ENCODE assay signal across 11 cellular contexts in the genomic region with DNA sequence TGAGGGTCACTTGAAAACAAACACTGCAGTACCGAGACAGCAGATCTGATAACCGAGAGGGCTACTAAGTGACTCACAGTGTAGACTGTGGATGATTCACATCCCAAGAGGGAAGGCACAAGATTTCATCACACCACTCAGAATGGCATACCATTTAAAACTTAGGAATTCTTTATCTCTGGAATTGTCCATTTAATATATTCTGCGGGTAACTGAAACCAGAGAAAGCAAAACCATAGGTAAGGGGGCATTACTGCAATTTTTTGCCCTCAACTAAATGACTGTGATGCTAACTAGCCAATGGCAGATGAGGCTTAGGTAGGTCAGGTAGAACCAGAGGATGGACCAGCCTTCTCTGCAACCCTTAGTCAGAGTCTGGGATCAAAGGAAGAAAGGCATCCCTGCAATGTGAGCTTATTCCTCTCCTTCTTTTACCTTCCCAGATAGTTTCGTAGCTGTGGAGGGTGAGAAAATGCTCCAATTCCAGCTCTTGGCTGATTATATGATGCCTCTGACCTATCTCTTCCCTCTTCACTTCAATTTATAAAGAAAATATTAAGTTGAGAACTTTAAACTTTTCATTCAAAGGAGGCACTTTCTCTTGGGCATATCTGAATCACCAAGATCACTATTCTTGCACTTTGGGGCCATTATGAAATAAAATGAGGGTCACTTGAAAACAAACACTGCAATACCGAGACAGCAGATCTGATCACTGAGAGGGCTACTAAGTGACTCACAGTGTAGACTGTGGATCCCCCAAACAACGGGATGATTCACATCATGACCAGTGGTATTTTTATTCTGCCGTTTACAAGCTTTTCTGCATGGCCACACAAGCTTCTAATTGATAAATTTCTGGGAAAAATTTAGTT. TPM values are rescaled to one million over a fixed set of nuclear protein-coding genes. Genes with fewer than 3 reads are reported as not detected.
DNase-seq lines count a peak whose midpoint lies in the region; ATAC-seq, FAIRE-seq and TF ChIP-seq lines count a peak whose summit lies in the region.
"Had no signal": no experiment of that assay in that cellular context is flagged by ENCODE, and none has a peak within 500 bp of the region (broad histone marks: within the 10 kb centered on the region; RNA-seq: fewer than 3 reads in every experiment).

No MANE protein-coding gene starts in this region.

- FAIRE-seq in astrocyte (lab: Jason Lieb, UNC) (peak; percentile 84), urothelium cell line (lab: Jason Lieb, UNC) (peak; percentile 53)

- POLR2A ChIA-PET in MCF 10A (lab: Yijun Ruan, JAX), result interaction anchor here (0.8 to 2.3 kb wide), 9 partner anchors 11 to 435 kb away, joined by 3 to 13 read pairs (median 5); a partner anchor contains a TSS

- no TSS peak for BruUV-seq in MCF 10A (replicated peaks; lab: Mats Ljungman, UMichigan)

- H3K27ac Mint-ChIP-seq in MCF 10A (ENCODE audit: low read depth, unreplicated experiment), result peak overlapping the region; percentile 89
- peak overlapping the region; percentile 99 for H3K27ac Mint-ChIP-seq in astrocyte (ENCODE audit: unreplicated experiment)

- peak overlapping the region; percentile 24 for H2AFZ ChIP-seq in astrocyte (ENCODE audit: low read depth, low read length)

- H3K9ac ChIP-seq in astrocyte (ENCODE audit: low read length), result peak overlapping the region; percentile 72

- ATAC-seq in GM19463 (IDR thresholded peaks at IDR 0.05; ENCODE audit: unreplicated experiment), result no peak
- ATAC-seq: left colon had no signal

- peaks cover 39% of the 10 kb centered on the region for H3K4me1 Mint-ChIP-seq in MCF 10A (ENCODE audit: insufficient read depth, unreplicated experiment)
- H3K4me1 Mint-ChIP-seq in astrocyte (ENCODE audit: low read depth, unreplicated experiment), result peaks cover 30% of the 10 kb centered on the region

- DNase-seq in MCF 10A (ENCODE audit: unreplicated experiment) (peak; percentile 88), breast epithelium (ENCODE audit: low spot score in 2 of 2) (no peak), astrocyte (ENCODE audit: low read depth) (peak; percentile 94), right atrium auricular region (ENCODE audit: low spot score) (no peak), urothelium cell line (ENCODE audit: low spot score) (peak; percentile 60), GM19238 (ENCODE audit: insufficient read length, low spot score) (no peak), DMS114 treated with DMSO at 0.1 percent for 48 hours (lab: John Stamatoyannopoulos, UW; ENCODE audit: unreplicated experiment) (no peak)
- DNase-seq: colonic mucosa, left colon had no signal

- no peaks in the 10 kb centered on the region for H3K27me3 ChIP-seq in breast epithelium
- no peaks in the 10 kb centered on the region for H3K27me3 ChIP-seq in astrocyte (ENCODE audit: insufficient read depth, low read length)
- no peaks in the 10 kb centered on the region for H3K27me3 ChIP-seq in right atrium auricular region
- H3K27me3 ChIP-seq: colonic mucosa, tibial artery had no signal

- TF ChIP-seq POLR2A in breast epithelium (IDR thresholded peaks at IDR 0.05), result no peak

- H3K36me3 ChIP-seq in breast epithelium, result no peaks in the 10 kb centered on the region
- H3K36me3 ChIP-seq in astrocyte (ENCODE audit: insufficient read depth, low read length), result no peaks in the 10 kb centered on the region
- no peaks in the 10 kb centered on the region for H3K36me3 ChIP-seq in right atrium auricular region
- H3K36me3 ChIP-seq: colonic mucosa, tibial artery had no signal

- H3K27me3 Mint-ChIP-seq in MCF 10A (ENCODE audit: insufficient read depth, unreplicated experiment) (no peaks in the 10 kb centered on the region), astrocyte (ENCODE audit: low read depth, unreplicated experiment) (no peaks in the 10 kb centered on the region)

- H3K4me2 ChIP-seq in astrocyte (ENCODE audit: low read length), result peak overlapping the region; percentile 83

- no peak overlapping the region for H3K27ac ChIP-seq in breast epithelium
- H3K27ac ChIP-seq in astrocyte (ENCODE audit: low read depth, low read length), result peak overlapping the region; percentile 97
- peak overlapping the region; percentile 38 to 59 for H3K27ac ChIP-seq in right atrium auricular region
- H3K27ac ChIP-seq: colonic mucosa had no signal

- intact Hi-C loops in MCF 10A (cut with micrococcal nuclease) (loop anchor here (2.0 kb wide), 1 partner anchor 34 kb away; a partner anchor contains a TSS), breast epithelium (cut with DNase I; ENCODE audit: low total_unique reads) (no loop called here)

- H3K9me3 ChIP-seq in breast epithelium (no peaks in the 10 kb centered on the region), astrocyte (ENCODE audit: insufficient read depth, low read depth, low read length) (no peaks in the 10 kb centered on the region), right atrium auricular region (peaks cover 0 to 4% of the 10 kb centered on the region in 2 donors)
- H3K9me3 ChIP-seq: colonic mucosa, tibial artery had no signal

- H3K9me3 Mint-ChIP-seq in MCF 10A (ENCODE audit: unreplicated experiment), result no peaks in the 10 kb centered on the region
- no peaks in the 10 kb centered on the region for H3K9me3 Mint-ChIP-seq in astrocyte (ENCODE audit: unreplicated experiment)

- H3K4me1 ChIP-seq in breast epithelium (peaks cover 0 to 3% of the 10 kb centered on the region in 2 donors), astrocyte (ENCODE audit: insufficient read depth, low read length) (peaks cover 24% of the 10 kb centered on the region), right atrium auricular region (peaks cover 0 to 45% of the 10 kb centered on the region in 2 donors)
- H3K4me1 ChIP-seq: colonic mucosa had no signal

- CTCF ChIA-PET in MCF 10A (lab: Yijun Ruan, JAX), result interaction anchor here (0.6 to 2.1 kb wide), 10 partner anchors 11 to 385 kb away, joined by 3 to 15 read pairs (median 4); a partner anchor contains a TSS

- no peaks in the 10 kb centered on the region for H4K20me1 ChIP-seq in astrocyte (ENCODE audit: insufficient read depth, low read length)

- H3K36me3 Mint-ChIP-seq in MCF 10A (ENCODE audit: insufficient read depth, unreplicated experiment) (no peaks in the 10 kb centered on the region), astrocyte (ENCODE audit: low read depth, unreplicated experiment) (no peaks in the 10 kb centered on the region)

- TF ChIP-seq CTCF in MCF 10A (IDR thresholded peaks at IDR 0.05; ENCODE audit: unreplicated experiment) (no peak), breast epithelium (IDR thresholded peaks at IDR 0.05) (no peak), astrocyte (IDR thresholded peaks at IDR 0.05; ENCODE audit: insufficient read depth, low read depth, low read length) (no peak), right atrium auricular region (IDR thresholded peaks at IDR 0.05) (no peak)

- peak overlapping the region; percentile 65 for H3K4me3 Mint-ChIP-seq in MCF 10A (ENCODE audit: unreplicated experiment)
- H3K4me3 Mint-ChIP-seq in astrocyte (ENCODE audit: unreplicated experiment), result peak overlapping the region; percentile 61

- no peaks in the 10 kb centered on the region for H3K79me2 ChIP-seq in astrocyte (ENCODE audit: insufficient read depth, low read length)

- H3K4me3 ChIP-seq in breast epithelium (no peak overlapping the region), astrocyte (ENCODE audit: insufficient read depth, low read depth, low read length) (peak overlapping the region; percentile 45), right atrium auricular region (no peak overlapping the region)
- H3K4me3 ChIP-seq: colonic mucosa, tibial artery had no signal

RNA-seq across cellular contexts. Expression of a gene that starts 6.8 kb away (rescaled TPM):
- total RNA-seq in MCF 10A (2022), result not detected in 2 replicates
- total RNA-seq in breast epithelium, result 1 to 10 TPM in 2 of 3 donors, under 1 TPM in 1; 0.48 to 1.6 (median 1.0) TPM
- not detected in 2 replicates for total RNA-seq in astrocyte
- total RNA-seq in right atrium auricular region, result 10 to 100 TPM; 12.1 to 25.9 TPM

RNA-seq across cellular contexts. Expression of a gene that starts 22.6 kb away (rescaled TPM):
- total RNA-seq in MCF 10A (2022) (0.20 TPM in 1 of 2 replicates, not detected in the other), breast epithelium (under 1 TPM in 2 of 3 donors, not detected in 1; 0.33 to 0.59 TPM), astrocyte (0.57 and 0.84 TPM in 2 replicates), right atrium auricular region (under 1 TPM; 0.33 to 0.43 TPM)
- total RNA-seq: colonic mucosa, left colon had no signal

RNA-seq across cellular contexts. Expression of a gene that starts 33.1 kb away (rescaled TPM):
- total RNA-seq in MCF 10A (2022), result 2.2 and 2.6 TPM in 2 replicates
- total RNA-seq in breast epithelium, result 1 to 10 TPM; 1.4 to 2.3 (median 1.6) TPM
- 1.7 and 2.0 TPM in 2 replicates for total RNA-seq in astrocyte
- 1 to 10 TPM in 1 of 2 donors, under 1 TPM in 1; 0.90 to 1.1 TPM for total RNA-seq in right atrium auricular region

RNA-seq across cellular contexts. Expression of a gene that starts 33.3 kb away (rescaled TPM):
- 51.3 and 56.6 TPM in 2 replicates for total RNA-seq in MCF 10A (2022)
- 10 to 100 TPM; 20.3 to 22.8 (median 22.1) TPM for total RNA-seq in breast epithelium
- total RNA-seq in astrocyte, result 67.1 and 72.1 TPM in 2 replicates
- 10 to 100 TPM; 19.9 to 21.9 TPM for total RNA-seq in right atrium auricular region

RNA-seq across cellular contexts. Expression of a gene that starts 49.1 kb away (rescaled TPM):
- total RNA-seq in MCF 10A (2022) (1.3 and 4.8 TPM in 2 replicates), breast epithelium (1,000 to 10,000 TPM in 2 of 3 donors, 100 to 1,000 TPM in 1; 330 to 5,040 (median 1,381) TPM), astrocyte (not detected in 2 replicates), right atrium auricular region (100 to 1,000 TPM; 287 to 454 TPM)

Comparison
In these comparisons a context has a peak if more than half of its experiments do, and no peak if none do; other contexts are left out.
1. DNase-seq: peak in MCF 10A (single experiment), astrocyte (single experiment) and urothelium cell line (single experiment); none in breast epithelium (0 of 2), right atrium auricular region (single experiment), GM19238 (single experiment) and DMS114 treated with DMSO at 0.1 percent for 48 hours (single experiment).
2. H3K27ac ChIP-seq: peak in astrocyte (single experiment) and right atrium auricular region (2 of 2); none in breast epithelium (0 of 2).
3. RNA of a gene that starts 6.8 kb away (total RNA-seq): 12.1 to 25.9 TPM in right atrium auricular region; 0.48 to 1.6 TPM in breast epithelium, not detected in astrocyte and not detected in MCF 10A; every median in the first group is over 4 times any median in the second.